In genomic region chrX:152958524-152959465, GRCh38 we compare ENCODE assay signal across 8 cellular contexts. TPM values are rescaled to one million over a fixed set of nuclear protein-coding genes. Genes with fewer than 3 reads are reported as not detected.
DNase-seq lines count a peak whose midpoint lies in the region; ATAC-seq and TF ChIP-seq lines count a peak whose summit lies in the region.

No MANE protein-coding gene starts in this region.

- no peaks in the 10 kb centered on the region for H3K9me3 Mint-ChIP-seq in activated T-cell treated with anti-CD3 and anti-CD28 coated beads, Interleukin-2, amount 50 U/mL, for 4 hours

- peak; percentile 98 for TF ChIP-seq CTCF in PC-9 (conservative IDR thresholded peaks at IDR 0.05)
- peak; percentile 78 to 93 (median 91) for TF ChIP-seq CTCF in esophagus muscularis mucosa (IDR thresholded peaks at IDR 0.05)

- no peaks in the 10 kb centered on the region for H3K9me2 ChIP-seq in PC-9 (ENCODE audit: insufficient read depth)

- TF ChIP-seq POLR2A in esophagus muscularis mucosa (IDR thresholded peaks at IDR 0.05; ENCODE audit: low read depth), result no peak

- H3K4me3 ChIP-seq in PC-9 (peak overlapping the region; percentile 13; the same call in 1 of the 2 replicates), esophagus muscularis mucosa (peak overlapping the region; percentile 32 to 49 (median 44))

- H3K79me2 ChIP-seq in PC-9 (ENCODE audit: low read depth), result no peaks in the 10 kb centered on the region

- BruUV-seq in PC-9 (replicated peaks; lab: Mats Ljungman, UMichigan), result no TSS peak

- H3K36me3 Mint-ChIP-seq in activated T-cell treated with anti-CD3 and anti-CD28 coated beads, Interleukin-2, amount 50 U/mL, for 4 hours (ENCODE audit: insufficient read depth), result no peaks in the 10 kb centered on the region

- no peaks in the 10 kb centered on the region for H3K27me3 Mint-ChIP-seq in activated T-cell treated with anti-CD3 and anti-CD28 coated beads, Interleukin-2, amount 50 U/mL, for 4 hours (ENCODE audit: low read depth)

- intact Hi-C loops in PC-9 (cut with micrococcal nuclease; ENCODE audit: unreplicated experiment) (loop anchor here (1.0 to 5.0 kb wide), 2 partner anchors 549 to 989 kb away; no protein-coding TSS in a partner anchor), esophagus muscularis mucosa (cut with DNase I) (no loop called here)

- peak overlapping the region; percentile 69 for H2AFZ ChIP-seq in PC-9

- no peaks in the 10 kb centered on the region for H3F3A ChIP-seq in PC-9 (ENCODE audit: insufficient read depth, low read depth)

- peak overlapping the region; percentile 58 for H3K4me3 Mint-ChIP-seq in activated T-cell treated with anti-CD3 and anti-CD28 coated beads, Interleukin-2, amount 50 U/mL, for 4 hours

- POLR2A ChIA-PET in PC-9 (lab: Charles Lee; ENCODE audit: unreplicated experiment), result no interaction called here

- H3K36me3 ChIP-seq in PC-9 (ENCODE audit: low read depth) (no peaks in the 10 kb centered on the region), esophagus muscularis mucosa (no peaks in the 10 kb centered on the region)

- WGBS in esophagus muscularis mucosa, result 34% methylated on average over 44 of the region's 53 CpGs

- no peaks in the 10 kb centered on the region for H3K9me3 ChIP-seq in PC-9 (ENCODE audit: insufficient read depth, low read depth)
- no peaks in the 10 kb centered on the region for H3K9me3 ChIP-seq in esophagus muscularis mucosa

- peak; percentile 92 for DNase-seq in DMS153 (lab: John Stamatoyannopoulos, UW)
- peak; percentile 98 for DNase-seq in KBM-7
- peak; percentile 69 to 83 for DNase-seq in PC-9
- peak; percentile 94 for DNase-seq in activated T-cell treated with anti-CD3 and anti-CD28 coated beads, Interleukin-2, amount 50 U/mL, for 4 hours
- peak; percentile 95 for DNase-seq in esophagus muscularis mucosa (ENCODE audit: extremely low spot score)
- DNase-seq in myocyte (ENCODE audit: low read depth), result peak; percentile 87
- peak; percentile 81 to 85 for DNase-seq in stimulated activated CD8-positive, alpha-beta memory T cell treated with anti-CD3 and anti-CD28 coated beads, Interleukin-7, amount 100 ng/mL, for 4 hours (ENCODE audit: low read depth in 2 of 2)

- CTCF ChIA-PET in PC-9 (lab: Charles Lee), result interaction anchor here (0.6 kb wide), 1 partner anchor 1868 kb away, joined by 7 read pairs; no protein-coding TSS in a partner anchor

- H4K20me1 ChIP-seq in PC-9 (ENCODE audit: insufficient read depth), result no peaks in the 10 kb centered on the region

- H3K4me2 ChIP-seq in PC-9, result peak overlapping the region; percentile 51

- no peak for TF ChIP-seq EP300 in esophagus muscularis mucosa (IDR thresholded peaks at IDR 0.05)

- in situ Hi-C loops in KBM-7 (cut with MboI; ENCODE audit: low pct_unique_long_range_greater_than_20kb, low sequenced_read_pairs), result loop anchor here (25.0 kb wide), 1 partner anchor 704 kb away; the partner anchor contains the start of gene PNCK

- H3K27ac ChIP-seq in PC-9 (no peak overlapping the region), esophagus muscularis mucosa (replicated peaks in 1 of 4) (peak overlapping the region; percentile 66 to 79 (median 68))

- H3K4me1 Mint-ChIP-seq in activated T-cell treated with anti-CD3 and anti-CD28 coated beads, Interleukin-2, amount 50 U/mL, for 4 hours (ENCODE audit: low read depth), result peaks cover 7% of the 10 kb centered on the region

- H3K27me3 ChIP-seq in PC-9 (ENCODE audit: insufficient read depth, low read depth), result no peaks in the 10 kb centered on the region
- H3K27me3 ChIP-seq in esophagus muscularis mucosa, result no peaks in the 10 kb centered on the region

- peak; percentile 97 for ATAC-seq in GM21619 (IDR thresholded peaks at IDR 0.05; ENCODE audit: unreplicated experiment)
- ATAC-seq in activated T-cell treated with anti-CD3 and anti-CD28 coated beads, Interleukin-2, amount 50 U/mL, for 4 hours, result peak; percentile 99

- H3K4me1 ChIP-seq in PC-9 (replicated peaks; ENCODE audit: insufficient read depth) (peaks cover 9% of the 10 kb centered on the region; the same call in 1 of the 2 replicates), esophagus muscularis mucosa (peaks cover 0 to 16% (median 3%) of the 10 kb centered on the region in 4 donors)

RNA-seq across cellular contexts. Expression of gene PNMA5, which starts 35.1 kb away (rescaled TPM):
- not detected in 2 replicates for total RNA-seq in PC-9 (2021)
- not detected for total RNA-seq in activated T-cell treated with anti-CD3 and anti-CD28 coated beads, Interleukin-2, amount 50 U/mL, for 4 hours
- total RNA-seq in esophagus muscularis mucosa, result not detected
- not detected in 2 replicates for total RNA-seq in myocyte
- polyA plus RNA-seq in myocyte (2012), result not detected
